ENCODE assay signal across 1 cellular context in the genomic region with DNA sequence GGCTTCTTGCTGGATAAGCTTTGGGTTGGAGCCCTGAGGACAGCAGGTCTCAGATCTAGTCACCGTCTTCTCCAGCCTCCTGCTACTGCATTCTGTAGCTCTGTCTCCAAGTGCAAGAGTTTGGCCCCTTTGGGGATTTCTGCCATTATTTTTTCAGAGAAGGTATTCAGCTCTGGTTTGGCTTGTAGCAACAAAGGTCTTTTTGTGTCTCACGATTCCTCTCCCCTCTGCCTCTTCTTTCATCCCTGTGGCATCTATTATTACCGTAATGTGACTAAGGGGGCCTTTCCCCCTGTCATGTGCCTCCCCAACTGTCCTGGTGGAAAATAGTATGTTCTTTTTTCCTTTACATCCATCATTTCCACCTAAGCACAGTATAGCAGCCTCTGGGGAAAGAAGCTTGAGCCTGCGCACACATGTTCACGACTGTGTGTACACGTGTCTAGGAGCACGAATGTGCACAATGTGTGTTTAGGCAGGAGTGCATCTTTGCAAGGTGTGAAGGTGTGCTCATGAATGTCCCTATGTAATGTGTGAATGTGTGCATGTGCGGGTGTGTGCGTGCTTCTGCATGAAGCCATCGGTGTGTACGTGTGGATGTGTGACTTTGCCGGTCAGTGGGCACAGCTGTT.
TF ChIP-seq lines count a peak whose summit lies in the region.

No MANE protein-coding gene starts in this region.

TF ChIP-seq in H1, 55 proteins besides CTCF, POLR2A, EP300 and RAD21 (continued from another document):
- TF ChIP-seq, protein P1, sequence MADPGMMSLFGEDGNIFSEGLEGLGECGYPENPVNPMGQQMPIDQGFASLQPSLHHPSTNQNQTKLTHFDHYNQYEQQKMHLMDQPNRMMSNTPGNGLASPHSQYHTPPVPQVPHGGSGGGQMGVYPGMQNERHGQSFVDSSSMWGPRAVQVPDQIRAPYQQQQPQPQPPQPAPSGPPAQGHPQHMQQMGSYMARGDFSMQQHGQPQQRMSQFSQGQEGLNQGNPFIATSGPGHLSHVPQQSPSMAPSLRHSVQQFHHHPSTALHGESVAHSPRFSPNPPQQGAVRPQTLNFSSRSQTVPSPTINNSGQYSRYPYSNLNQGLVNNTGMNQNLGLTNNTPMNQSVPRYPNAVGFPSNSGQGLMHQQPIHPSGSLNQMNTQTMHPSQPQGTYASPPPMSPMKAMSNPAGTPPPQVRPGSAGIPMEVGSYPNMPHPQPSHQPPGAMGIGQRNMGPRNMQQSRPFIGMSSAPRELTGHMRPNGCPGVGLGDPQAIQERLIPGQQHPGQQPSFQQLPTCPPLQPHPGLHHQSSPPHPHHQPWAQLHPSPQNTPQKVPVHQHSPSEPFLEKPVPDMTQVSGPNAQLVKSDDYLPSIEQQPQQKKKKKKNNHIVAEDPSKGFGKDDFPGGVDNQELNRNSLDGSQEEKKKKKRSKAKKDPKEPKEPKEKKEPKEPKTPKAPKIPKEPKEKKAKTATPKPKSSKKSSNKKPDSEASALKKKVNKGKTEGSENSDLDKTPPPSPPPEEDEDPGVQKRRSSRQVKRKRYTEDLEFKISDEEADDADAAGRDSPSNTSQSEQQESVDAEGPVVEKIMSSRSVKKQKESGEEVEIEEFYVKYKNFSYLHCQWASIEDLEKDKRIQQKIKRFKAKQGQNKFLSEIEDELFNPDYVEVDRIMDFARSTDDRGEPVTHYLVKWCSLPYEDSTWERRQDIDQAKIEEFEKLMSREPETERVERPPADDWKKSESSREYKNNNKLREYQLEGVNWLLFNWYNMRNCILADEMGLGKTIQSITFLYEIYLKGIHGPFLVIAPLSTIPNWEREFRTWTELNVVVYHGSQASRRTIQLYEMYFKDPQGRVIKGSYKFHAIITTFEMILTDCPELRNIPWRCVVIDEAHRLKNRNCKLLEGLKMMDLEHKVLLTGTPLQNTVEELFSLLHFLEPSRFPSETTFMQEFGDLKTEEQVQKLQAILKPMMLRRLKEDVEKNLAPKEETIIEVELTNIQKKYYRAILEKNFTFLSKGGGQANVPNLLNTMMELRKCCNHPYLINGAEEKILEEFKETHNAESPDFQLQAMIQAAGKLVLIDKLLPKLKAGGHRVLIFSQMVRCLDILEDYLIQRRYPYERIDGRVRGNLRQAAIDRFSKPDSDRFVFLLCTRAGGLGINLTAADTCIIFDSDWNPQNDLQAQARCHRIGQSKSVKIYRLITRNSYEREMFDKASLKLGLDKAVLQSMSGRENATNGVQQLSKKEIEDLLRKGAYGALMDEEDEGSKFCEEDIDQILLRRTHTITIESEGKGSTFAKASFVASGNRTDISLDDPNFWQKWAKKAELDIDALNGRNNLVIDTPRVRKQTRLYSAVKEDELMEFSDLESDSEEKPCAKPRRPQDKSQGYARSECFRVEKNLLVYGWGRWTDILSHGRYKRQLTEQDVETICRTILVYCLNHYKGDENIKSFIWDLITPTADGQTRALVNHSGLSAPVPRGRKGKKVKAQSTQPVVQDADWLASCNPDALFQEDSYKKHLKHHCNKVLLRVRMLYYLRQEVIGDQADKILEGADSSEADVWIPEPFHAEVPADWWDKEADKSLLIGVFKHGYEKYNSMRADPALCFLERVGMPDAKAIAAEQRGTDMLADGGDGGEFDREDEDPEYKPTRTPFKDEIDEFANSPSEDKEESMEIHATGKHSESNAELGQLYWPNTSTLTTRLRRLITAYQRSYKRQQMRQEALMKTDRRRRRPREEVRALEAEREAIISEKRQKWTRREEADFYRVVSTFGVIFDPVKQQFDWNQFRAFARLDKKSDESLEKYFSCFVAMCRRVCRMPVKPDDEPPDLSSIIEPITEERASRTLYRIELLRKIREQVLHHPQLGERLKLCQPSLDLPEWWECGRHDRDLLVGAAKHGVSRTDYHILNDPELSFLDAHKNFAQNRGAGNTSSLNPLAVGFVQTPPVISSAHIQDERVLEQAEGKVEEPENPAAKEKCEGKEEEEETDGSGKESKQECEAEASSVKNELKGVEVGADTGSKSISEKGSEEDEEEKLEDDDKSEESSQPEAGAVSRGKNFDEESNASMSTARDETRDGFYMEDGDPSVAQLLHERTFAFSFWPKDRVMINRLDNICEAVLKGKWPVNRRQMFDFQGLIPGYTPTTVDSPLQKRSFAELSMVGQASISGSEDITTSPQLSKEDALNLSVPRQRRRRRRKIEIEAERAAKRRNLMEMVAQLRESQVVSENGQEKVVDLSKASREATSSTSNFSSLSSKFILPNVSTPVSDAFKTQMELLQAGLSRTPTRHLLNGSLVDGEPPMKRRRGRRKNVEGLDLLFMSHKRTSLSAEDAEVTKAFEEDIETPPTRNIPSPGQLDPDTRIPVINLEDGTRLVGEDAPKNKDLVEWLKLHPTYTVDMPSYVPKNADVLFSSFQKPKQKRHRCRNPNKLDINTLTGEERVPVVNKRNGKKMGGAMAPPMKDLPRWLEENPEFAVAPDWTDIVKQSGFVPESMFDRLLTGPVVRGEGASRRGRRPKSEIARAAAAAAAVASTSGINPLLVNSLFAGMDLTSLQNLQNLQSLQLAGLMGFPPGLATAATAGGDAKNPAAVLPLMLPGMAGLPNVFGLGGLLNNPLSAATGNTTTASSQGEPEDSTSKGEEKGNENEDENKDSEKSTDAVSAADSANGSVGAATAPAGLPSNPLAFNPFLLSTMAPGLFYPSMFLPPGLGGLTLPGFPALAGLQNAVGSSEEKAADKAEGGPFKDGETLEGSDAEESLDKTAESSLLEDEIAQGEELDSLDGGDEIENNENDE (IDR thresholded peaks at IDR 0.05; ENCODE audit: insufficient replicate concordance, low read length) = no peak
- TF ChIP-seq KDM1A (IDR thresholded peaks at IDR 0.05; ENCODE audit: borderline replicate concordance, low read length) (no peak), TCF12 (IDR thresholded peaks at IDR 0.05; ENCODE audit: low read depth, low read length) (no peak), BCL11A (IDR thresholded peaks at IDR 0.05; ENCODE audit: low read depth in 2 of 2, low read length in 2 of 2) (no peak), TAF1 (IDR thresholded peaks at IDR 0.05; ENCODE audit: low read depth, low read length) (no peak), CREB1 (IDR thresholded peaks at IDR 0.05) (no peak), CBX8 (IDR thresholded peaks at IDR 0.05; ENCODE audit: borderline replicate concordance, low read depth, low read length) (no peak)
